8 cellular contexts compared by ENCODE assay signal in genomic region chr13:100089633-100090032, GRCh38. TPM values are rescaled to one million over a fixed set of nuclear protein-coding genes. Genes with fewer than 3 reads are reported as not detected.
DNase-seq lines count a peak whose midpoint lies in the region; ATAC-seq and TF ChIP-seq lines count a peak whose summit lies in the region.

No MANE protein-coding gene starts in this region.

- H3K27ac ChIP-seq in CD8-positive, alpha-beta T cell (ENCODE audit: low read depth, low read length), result peak overlapping the region; percentile 35
- peak overlapping the region; percentile 3 for H3K27ac ChIP-seq in caudate nucleus (ENCODE audit: low read depth, low read length)

- H3K27me3 ChIP-seq in CD8-positive, alpha-beta T cell (ENCODE audit: insufficient read depth, low read length), result no peaks in the 10 kb centered on the region

- no peaks in the 10 kb centered on the region for H3K36me3 ChIP-seq in CD8-positive, alpha-beta T cell (ENCODE audit: insufficient read depth, low read length)

- TF ChIP-seq CTCF in CD8-positive, alpha-beta T cell (IDR thresholded peaks at IDR 0.05), result no peak
- TF ChIP-seq CTCF in LNCaP clone FGC (IDR thresholded peaks at IDR 0.05; ENCODE audit: control insufficient read depth, extremely low read depth, insufficient read depth), result no peak
- no peak for TF ChIP-seq CTCF in mesothelial cell of epicardium (IDR thresholded peaks at IDR 0.05; ENCODE audit: unreplicated experiment)

- CTCF ChIA-PET in CD8-positive, alpha-beta T cell (lab: Charles Lee), result interaction anchor here (0.6 to 1.6 kb wide), 3 partner anchors 16 to 178 kb away, joined by 3 to 4 read pairs (median 3); no protein-coding TSS in a partner anchor

- peak in 1 of 7 experiments; percentile 1 for DNase-seq in CD8-positive, alpha-beta T cell
- no peak for DNase-seq in LNCaP clone FGC (ENCODE audit: low read depth)
- DNase-seq in caudate nucleus (lab: John Stamatoyannopoulos, UW), result no peak
- no peak for DNase-seq in mesothelial cell of epicardium (ENCODE audit: low spot score in 2 of 2, unreplicated experiment in 2 of 2)
- DNase-seq in GOT3 (lab: John Stamatoyannopoulos, UW), result no peak
- no peak for DNase-seq in mesenteric fat pad (ENCODE audit: low spot score)

- H3K4me3 ChIP-seq in CD8-positive, alpha-beta T cell (ENCODE audit: low read depth, low read length), result peak overlapping the region; percentile 81
- peak overlapping the region; percentile 70 for H3K4me3 ChIP-seq in LNCaP clone FGC (ENCODE audit: low read depth, low read length)

- no peaks in the 10 kb centered on the region for H3K27me3 Mint-ChIP-seq in CD8-positive, alpha-beta T cell (ENCODE audit: low read depth)
- no peaks in the 10 kb centered on the region for H3K27me3 Mint-ChIP-seq in mesothelial cell of epicardium (ENCODE audit: low read depth)

- peak overlapping the region; percentile 82 for H3K27ac Mint-ChIP-seq in CD8-positive, alpha-beta T cell
- H3K27ac Mint-ChIP-seq in mesothelial cell of epicardium, result peak overlapping the region; percentile 86

- no peaks in the 10 kb centered on the region for H3K9me3 Mint-ChIP-seq in CD8-positive, alpha-beta T cell
- H3K9me3 Mint-ChIP-seq in mesothelial cell of epicardium, result no peaks in the 10 kb centered on the region

- peak; percentile 72 for ATAC-seq in CD8-positive, alpha-beta T cell
- ATAC-seq in GM19397 (IDR thresholded peaks at IDR 0.05; ENCODE audit: unreplicated experiment) (peak; percentile 22), HG03460 (IDR thresholded peaks at IDR 0.05; ENCODE audit: unreplicated experiment) (no peak)

- H3K36me3 Mint-ChIP-seq in CD8-positive, alpha-beta T cell, result peaks cover 5% of the 10 kb centered on the region
- H3K36me3 Mint-ChIP-seq in mesothelial cell of epicardium, result no peaks in the 10 kb centered on the region

- H3K4me1 ChIP-seq in CD8-positive, alpha-beta T cell (ENCODE audit: insufficient read depth, low read length), result peaks cover 28% of the 10 kb centered on the region

- peaks cover 30% of the 10 kb centered on the region for H3K4me1 Mint-ChIP-seq in CD8-positive, alpha-beta T cell (ENCODE audit: low read depth)
- H3K4me1 Mint-ChIP-seq in mesothelial cell of epicardium, result peaks cover 29% of the 10 kb centered on the region

- no peaks in the 10 kb centered on the region for H3K9me3 ChIP-seq in CD8-positive, alpha-beta T cell (ENCODE audit: low read length)

- POLR2A ChIA-PET in CD8-positive, alpha-beta T cell (lab: Charles Lee), result interaction anchor here (0.6 kb wide), 3 partner anchors 499 to 1586 kb away, joined by 3 read pairs; partner anchors contain the start of gene GGACT

- intact Hi-C loops in CD8-positive, alpha-beta T cell (cut with DNase I, micrococcal nuclease), result loop anchor here in 1 of 2 experiments (2.0 kb wide), 2 partner anchors 433 to 585 kb away; partner anchors contain the start of gene TMTC4

- peak overlapping the region; percentile 98 for H3K4me3 Mint-ChIP-seq in CD8-positive, alpha-beta T cell
- peak overlapping the region; percentile 92 for H3K4me3 Mint-ChIP-seq in mesothelial cell of epicardium

RNA-seq across cellular contexts. Expression of gene PCCA, which starts 0.7 kb away (rescaled TPM):
- 1 to 10 TPM; 6.2 to 7.5 TPM for total RNA-seq in CD8-positive, alpha-beta T cell
- total RNA-seq in mesothelial cell of epicardium (38.7 to 43.0 TPM (median 41.6 TPM) in 3 replicates), mesenteric fat pad (53.6 TPM)
